In the genomic region with DNA sequence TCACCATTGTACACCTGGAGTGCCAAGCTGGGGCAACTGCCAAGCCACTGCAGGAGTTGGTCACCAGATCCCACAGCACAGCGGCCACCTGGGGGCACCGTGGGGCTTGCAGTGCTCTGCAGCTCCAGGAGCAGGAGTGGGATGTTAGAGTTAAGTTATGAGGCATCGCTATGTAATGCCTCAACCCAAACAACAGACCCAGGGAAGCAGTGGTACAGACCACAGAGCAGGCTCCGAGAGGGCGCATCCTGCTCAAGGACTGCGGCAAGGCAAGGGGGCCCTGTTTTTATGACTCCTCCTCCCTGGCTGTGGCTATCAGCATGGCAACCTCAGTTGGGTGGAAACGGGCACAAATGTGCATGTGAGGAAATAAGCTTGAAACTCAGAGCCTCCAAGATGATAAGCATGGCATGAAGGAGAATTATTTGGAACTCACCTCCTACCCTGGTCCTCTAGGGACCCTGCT, we compare ENCODE assay signal across 1 cellular context.
A peak's percentile ranks its signal among the peaks of the same experiment; 100 is the strongest.
TF ChIP-seq lines count a peak whose summit lies in the region.

No MANE protein-coding gene starts in this region.

TF ChIP-seq in HepG2, 621 proteins besides CTCF, POLR2A, EP300 and RAD21 (continued from another document and continues in another):
- TF ChIP-seq, protein P1, sequence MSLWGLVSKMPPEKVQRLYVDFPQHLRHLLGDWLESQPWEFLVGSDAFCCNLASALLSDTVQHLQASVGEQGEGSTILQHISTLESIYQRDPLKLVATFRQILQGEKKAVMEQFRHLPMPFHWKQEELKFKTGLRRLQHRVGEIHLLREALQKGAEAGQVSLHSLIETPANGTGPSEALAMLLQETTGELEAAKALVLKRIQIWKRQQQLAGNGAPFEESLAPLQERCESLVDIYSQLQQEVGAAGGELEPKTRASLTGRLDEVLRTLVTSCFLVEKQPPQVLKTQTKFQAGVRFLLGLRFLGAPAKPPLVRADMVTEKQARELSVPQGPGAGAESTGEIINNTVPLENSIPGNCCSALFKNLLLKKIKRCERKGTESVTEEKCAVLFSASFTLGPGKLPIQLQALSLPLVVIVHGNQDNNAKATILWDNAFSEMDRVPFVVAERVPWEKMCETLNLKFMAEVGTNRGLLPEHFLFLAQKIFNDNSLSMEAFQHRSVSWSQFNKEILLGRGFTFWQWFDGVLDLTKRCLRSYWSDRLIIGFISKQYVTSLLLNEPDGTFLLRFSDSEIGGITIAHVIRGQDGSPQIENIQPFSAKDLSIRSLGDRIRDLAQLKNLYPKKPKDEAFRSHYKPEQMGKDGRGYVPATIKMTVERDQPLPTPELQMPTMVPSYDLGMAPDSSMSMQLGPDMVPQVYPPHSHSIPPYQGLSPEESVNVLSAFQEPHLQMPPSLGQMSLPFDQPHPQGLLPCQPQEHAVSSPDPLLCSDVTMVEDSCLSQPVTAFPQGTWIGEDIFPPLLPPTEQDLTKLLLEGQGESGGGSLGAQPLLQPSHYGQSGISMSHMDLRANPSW (CRISPR knock-in tag; IDR thresholded peaks at IDR 0.05; ENCODE audit: borderline replicate concordance): no peak
- TF ChIP-seq ATAD3A (CRISPR knock-in tag; IDR thresholded peaks at IDR 0.05) (no peak), ZNF629 (CRISPR knock-in tag; conservative IDR thresholded peaks at IDR 0.05) (no peak), ZFP41 (CRISPR knock-in tag; IDR thresholded peaks at IDR 0.05; ENCODE audit: borderline replicate concordance) (no peak), ARNT2 (CRISPR knock-in tag; IDR thresholded peaks at IDR 0.05; ENCODE audit: low read depth) (no peak), MYC (CRISPR knock-in tag; IDR thresholded peaks at IDR 0.05; ENCODE audit: borderline replicate concordance) (no peak), ONECUT2 (CRISPR knock-in tag; IDR thresholded peaks at IDR 0.05) (no peak), ZSCAN30 (CRISPR knock-in tag; IDR thresholded peaks at IDR 0.05) (no peak), ZNF432 (CRISPR knock-in tag; IDR thresholded peaks at IDR 0.05; ENCODE audit: borderline replicate concordance) (no peak), TCF7 (IDR thresholded peaks at IDR 0.05; ENCODE audit: low read depth) (no peak), DRAP1 (CRISPR knock-in tag; IDR thresholded peaks at IDR 0.05) (peak; percentile 21; the same call in 1 of the 2 replicates), AHDC1 (CRISPR knock-in tag; IDR thresholded peaks at IDR 0.05; ENCODE audit: borderline replicate concordance) (no peak), CBFB (CRISPR knock-in tag; IDR thresholded peaks at IDR 0.05) (no peak), HDAC6 (IDR thresholded peaks at IDR 0.05; ENCODE audit: low read depth, low read length) (no peak), ZNF724P (CRISPR knock-in tag; IDR thresholded peaks at IDR 0.05; ENCODE audit: borderline replicate concordance) (no peak), ELF4 (CRISPR knock-in tag; IDR thresholded peaks at IDR 0.05; ENCODE audit: borderline replicate concordance) (no peak), SRF (IDR thresholded peaks at IDR 0.05; ENCODE audit: low read depth, low read length) (no peak), ZNF558 (CRISPR knock-in tag; IDR thresholded peaks at IDR 0.05; ENCODE audit: borderline replicate concordance) (no peak), AHR (CRISPR knock-in tag; IDR thresholded peaks at IDR 0.05) (no peak), HNRNPK (IDR thresholded peaks at IDR 0.05; ENCODE audit: low read depth, low read length, poor library complexity, severe bottlenecking) (no peak), KMT2A (CRISPR knock-in tag; IDR thresholded peaks at IDR 0.05) (no peak), ELF3 (CRISPR knock-in tag; IDR thresholded peaks at IDR 0.05) (no peak), PHB2 (IDR thresholded peaks at IDR 0.05; ENCODE audit: partially characterized antibody) (no peak), SSRP1 (CRISPR knock-in tag; IDR thresholded peaks at IDR 0.05) (no peak), MXI1 (IDR thresholded peaks at IDR 0.05; ENCODE audit: borderline replicate concordance, low read depth, low read length) (0 out of 3 replicates have a peak, but pooled peaks have one; percentile 19), ZNF383 (CRISPR knock-in tag; IDR thresholded peaks at IDR 0.05; ENCODE audit: borderline replicate concordance) (no peak), MIXL1 (CRISPR knock-in tag; IDR thresholded peaks at IDR 0.05) (no peak), ZNF567 (CRISPR knock-in tag; IDR thresholded peaks at IDR 0.05; ENCODE audit: borderline replicate concordance) (no peak), MIER3 (CRISPR knock-in tag; IDR thresholded peaks at IDR 0.05; ENCODE audit: borderline replicate concordance) (0 out of 2 replicates have a peak, but pooled peaks have one; percentile 48), IKZF1 (IDR thresholded peaks at IDR 0.05) (no peak), DR1 (CRISPR knock-in tag; IDR thresholded peaks at IDR 0.05) (no peak), ZNF792 (CRISPR knock-in tag; IDR thresholded peaks at IDR 0.05) (no peak), HES4 (CRISPR knock-in tag; IDR thresholded peaks at IDR 0.05; ENCODE audit: borderline replicate concordance) (0 out of 2 replicates have a peak, but pooled peaks have one; percentile 29), CAMTA2 (CRISPR knock-in tag; IDR thresholded peaks at IDR 0.05; ENCODE audit: borderline replicate concordance) (0 out of 2 replicates have a peak, but pooled peaks have one; percentile 39), ZFX (CRISPR knock-in tag; IDR thresholded peaks at IDR 0.05; ENCODE audit: low read depth) (peak; percentile 34; the same call in 1 of the 2 replicates), MTF1 (CRISPR knock-in tag; IDR thresholded peaks at IDR 0.05) (no peak)
- TF ChIP-seq, protein P2, sequence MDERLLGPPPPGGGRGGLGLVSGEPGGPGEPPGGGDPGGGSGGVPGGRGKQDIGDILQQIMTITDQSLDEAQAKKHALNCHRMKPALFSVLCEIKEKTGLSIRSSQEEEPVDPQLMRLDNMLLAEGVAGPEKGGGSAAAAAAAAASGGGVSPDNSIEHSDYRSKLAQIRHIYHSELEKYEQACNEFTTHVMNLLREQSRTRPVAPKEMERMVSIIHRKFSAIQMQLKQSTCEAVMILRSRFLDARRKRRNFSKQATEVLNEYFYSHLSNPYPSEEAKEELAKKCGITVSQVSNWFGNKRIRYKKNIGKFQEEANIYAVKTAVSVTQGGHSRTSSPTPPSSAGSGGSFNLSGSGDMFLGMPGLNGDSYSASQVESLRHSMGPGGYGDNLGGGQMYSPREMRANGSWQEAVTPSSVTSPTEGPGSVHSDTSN (CRISPR knock-in tag; IDR thresholded peaks at IDR 0.05): no peak
- TF ChIP-seq, protein P3, sequence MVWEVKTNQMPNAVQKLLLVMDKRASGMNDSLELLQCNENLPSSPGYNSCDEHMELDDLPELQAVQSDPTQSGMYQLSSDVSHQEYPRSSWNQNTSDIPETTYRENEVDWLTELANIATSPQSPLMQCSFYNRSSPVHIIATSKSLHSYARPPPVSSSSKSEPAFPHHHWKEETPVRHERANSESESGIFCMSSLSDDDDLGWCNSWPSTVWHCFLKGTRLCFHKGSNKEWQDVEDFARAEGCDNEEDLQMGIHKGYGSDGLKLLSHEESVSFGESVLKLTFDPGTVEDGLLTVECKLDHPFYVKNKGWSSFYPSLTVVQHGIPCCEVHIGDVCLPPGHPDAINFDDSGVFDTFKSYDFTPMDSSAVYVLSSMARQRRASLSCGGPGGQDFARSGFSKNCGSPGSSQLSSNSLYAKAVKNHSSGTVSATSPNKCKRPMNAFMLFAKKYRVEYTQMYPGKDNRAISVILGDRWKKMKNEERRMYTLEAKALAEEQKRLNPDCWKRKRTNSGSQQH (CRISPR knock-in tag; IDR thresholded peaks at IDR 0.05; ENCODE audit: low read depth): no peak
- TF ChIP-seq, protein P4, sequence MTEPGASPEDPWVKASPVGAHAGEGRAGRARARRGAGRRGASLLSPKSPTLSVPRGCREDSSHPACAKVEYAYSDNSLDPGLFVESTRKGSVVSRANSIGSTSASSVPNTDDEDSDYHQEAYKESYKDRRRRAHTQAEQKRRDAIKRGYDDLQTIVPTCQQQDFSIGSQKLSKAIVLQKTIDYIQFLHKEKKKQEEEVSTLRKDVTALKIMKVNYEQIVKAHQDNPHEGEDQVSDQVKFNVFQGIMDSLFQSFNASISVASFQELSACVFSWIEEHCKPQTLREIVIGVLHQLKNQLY (CRISPR knock-in tag; IDR thresholded peaks at IDR 0.05): no peak
- TF ChIP-seq, protein P5, sequence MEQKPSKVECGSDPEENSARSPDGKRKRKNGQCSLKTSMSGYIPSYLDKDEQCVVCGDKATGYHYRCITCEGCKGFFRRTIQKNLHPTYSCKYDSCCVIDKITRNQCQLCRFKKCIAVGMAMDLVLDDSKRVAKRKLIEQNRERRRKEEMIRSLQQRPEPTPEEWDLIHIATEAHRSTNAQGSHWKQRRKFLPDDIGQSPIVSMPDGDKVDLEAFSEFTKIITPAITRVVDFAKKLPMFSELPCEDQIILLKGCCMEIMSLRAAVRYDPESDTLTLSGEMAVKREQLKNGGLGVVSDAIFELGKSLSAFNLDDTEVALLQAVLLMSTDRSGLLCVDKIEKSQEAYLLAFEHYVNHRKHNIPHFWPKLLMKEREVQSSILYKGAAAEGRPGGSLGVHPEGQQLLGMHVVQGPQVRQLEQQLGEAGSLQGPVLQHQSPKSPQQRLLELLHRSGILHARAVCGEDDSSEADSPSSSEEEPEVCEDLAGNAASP (CRISPR knock-in tag; IDR thresholded peaks at IDR 0.05; ENCODE audit: borderline replicate concordance): 0 out of 2 replicates have a peak, but pooled peaks have one; percentile 17
- TF ChIP-seq, protein P6, sequence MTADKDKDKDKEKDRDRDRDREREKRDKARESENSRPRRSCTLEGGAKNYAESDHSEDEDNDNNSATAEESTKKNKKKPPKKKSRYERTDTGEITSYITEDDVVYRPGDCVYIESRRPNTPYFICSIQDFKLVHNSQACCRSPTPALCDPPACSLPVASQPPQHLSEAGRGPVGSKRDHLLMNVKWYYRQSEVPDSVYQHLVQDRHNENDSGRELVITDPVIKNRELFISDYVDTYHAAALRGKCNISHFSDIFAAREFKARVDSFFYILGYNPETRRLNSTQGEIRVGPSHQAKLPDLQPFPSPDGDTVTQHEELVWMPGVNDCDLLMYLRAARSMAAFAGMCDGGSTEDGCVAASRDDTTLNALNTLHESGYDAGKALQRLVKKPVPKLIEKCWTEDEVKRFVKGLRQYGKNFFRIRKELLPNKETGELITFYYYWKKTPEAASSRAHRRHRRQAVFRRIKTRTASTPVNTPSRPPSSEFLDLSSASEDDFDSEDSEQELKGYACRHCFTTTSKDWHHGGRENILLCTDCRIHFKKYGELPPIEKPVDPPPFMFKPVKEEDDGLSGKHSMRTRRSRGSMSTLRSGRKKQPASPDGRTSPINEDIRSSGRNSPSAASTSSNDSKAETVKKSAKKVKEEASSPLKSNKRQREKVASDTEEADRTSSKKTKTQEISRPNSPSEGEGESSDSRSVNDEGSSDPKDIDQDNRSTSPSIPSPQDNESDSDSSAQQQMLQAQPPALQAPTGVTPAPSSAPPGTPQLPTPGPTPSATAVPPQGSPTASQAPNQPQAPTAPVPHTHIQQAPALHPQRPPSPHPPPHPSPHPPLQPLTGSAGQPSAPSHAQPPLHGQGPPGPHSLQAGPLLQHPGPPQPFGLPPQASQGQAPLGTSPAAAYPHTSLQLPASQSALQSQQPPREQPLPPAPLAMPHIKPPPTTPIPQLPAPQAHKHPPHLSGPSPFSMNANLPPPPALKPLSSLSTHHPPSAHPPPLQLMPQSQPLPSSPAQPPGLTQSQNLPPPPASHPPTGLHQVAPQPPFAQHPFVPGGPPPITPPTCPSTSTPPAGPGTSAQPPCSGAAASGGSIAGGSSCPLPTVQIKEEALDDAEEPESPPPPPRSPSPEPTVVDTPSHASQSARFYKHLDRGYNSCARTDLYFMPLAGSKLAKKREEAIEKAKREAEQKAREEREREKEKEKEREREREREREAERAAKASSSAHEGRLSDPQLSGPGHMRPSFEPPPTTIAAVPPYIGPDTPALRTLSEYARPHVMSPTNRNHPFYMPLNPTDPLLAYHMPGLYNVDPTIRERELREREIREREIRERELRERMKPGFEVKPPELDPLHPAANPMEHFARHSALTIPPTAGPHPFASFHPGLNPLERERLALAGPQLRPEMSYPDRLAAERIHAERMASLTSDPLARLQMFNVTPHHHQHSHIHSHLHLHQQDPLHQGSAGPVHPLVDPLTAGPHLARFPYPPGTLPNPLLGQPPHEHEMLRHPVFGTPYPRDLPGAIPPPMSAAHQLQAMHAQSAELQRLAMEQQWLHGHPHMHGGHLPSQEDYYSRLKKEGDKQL (CRISPR knock-in tag; IDR thresholded peaks at IDR 0.05; ENCODE audit: low read depth): no peak
